In genomic region chr5:39356263-39356662, GRCh38 we compare ENCODE assay signal across 10 cellular contexts. TPM values are rescaled to one million over a fixed set of nuclear protein-coding genes. Genes with fewer than 3 reads are reported as not detected.
"Had no signal": no experiment of that assay in that cellular context is flagged by ENCODE, and none has a peak within 500 bp of the region (broad histone marks: within the 10 kb centered on the region; RNA-seq: fewer than 3 reads in every experiment).

No MANE protein-coding gene starts in this region.

- H3K27ac ChIP-seq: HL-60 had no signal

- ATAC-seq: GM23338, HepG2, K562 had no signal

- FAIRE-seq: H1, H54, HepG2, K562 had no signal

- H3K4me3 ChIP-seq: GM23338, K562 had no signal

- DNase-seq: H9, HCEC 1CT, KG1 had no signal

RNA-seq across cellular contexts. Expression of gene C9, which starts 8.0 kb away (rescaled TPM):
- total RNA-seq: GM23338, H1, H9, HepG2, HT1080 had no signal
